Comparison of ENCODE assay signal across 1 cellular context in the genomic region with DNA sequence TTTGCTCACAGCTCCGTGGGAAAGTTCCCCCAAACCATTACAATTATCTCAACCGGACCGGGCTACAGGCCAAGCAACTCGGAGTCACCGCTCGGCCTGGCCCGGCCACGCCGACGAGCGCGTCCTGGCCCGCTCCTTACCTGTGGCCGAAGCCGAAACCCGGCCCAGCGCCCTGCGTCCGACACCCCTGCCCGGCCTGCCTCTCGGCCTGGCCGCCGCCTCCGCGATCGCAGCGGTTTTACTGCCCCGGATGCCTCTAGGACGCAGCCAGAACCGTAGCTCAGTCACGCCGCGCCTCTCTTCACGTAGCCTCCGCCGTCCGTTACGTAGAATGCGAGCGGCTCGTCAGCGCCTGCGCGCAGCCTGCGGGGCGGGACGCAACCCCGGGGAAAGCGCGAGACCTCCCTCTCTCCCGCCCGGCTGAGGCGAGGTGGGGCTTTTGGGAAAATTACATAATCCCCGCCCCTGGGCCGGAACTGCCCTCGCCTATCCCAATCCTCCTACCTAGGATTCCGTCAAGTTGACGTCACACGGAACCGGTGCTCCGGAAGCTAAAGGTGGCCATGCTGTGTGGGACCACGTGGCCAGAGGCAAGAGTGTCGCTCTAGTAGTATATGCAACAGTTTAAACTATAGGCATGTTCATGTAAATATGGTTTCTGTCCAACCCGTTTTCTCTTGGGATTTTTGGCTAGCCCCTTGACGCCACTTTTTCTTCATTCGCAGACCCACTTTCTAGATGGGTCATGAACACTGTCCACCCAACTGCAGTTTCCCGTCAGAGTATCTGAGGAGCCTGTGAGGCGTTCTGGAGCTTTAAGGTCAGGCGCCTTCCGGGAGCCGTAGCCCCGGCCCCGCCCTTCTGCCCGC.
A peak's percentile ranks its signal among the peaks of the same experiment; 100 is the strongest.
TF ChIP-seq lines count a peak whose summit lies in the region.

Gene CCDC47, minus strand, starts transcription at position 326 of the 869 bp plus-strand sequence. CDS start 7,422 bp downstream, outside the sequence.

TF ChIP-seq in HepG2, 621 proteins besides CTCF, POLR2A, EP300 and RAD21 (continued from another document and continues in another):
- TF ChIP-seq KIAA2018 (CRISPR knock-in tag; IDR thresholded peaks at IDR 0.05; ENCODE audit: borderline replicate concordance): no peak
- peak; percentile 10; the same call in 1 of the 2 replicates for TF ChIP-seq SMC3 (IDR thresholded peaks at IDR 0.05; ENCODE audit: low read length)
- peak; percentile 84 for TF ChIP-seq NKX3-1 (CRISPR knock-in tag; IDR thresholded peaks at IDR 0.05)
- TF ChIP-seq, protein P1, sequence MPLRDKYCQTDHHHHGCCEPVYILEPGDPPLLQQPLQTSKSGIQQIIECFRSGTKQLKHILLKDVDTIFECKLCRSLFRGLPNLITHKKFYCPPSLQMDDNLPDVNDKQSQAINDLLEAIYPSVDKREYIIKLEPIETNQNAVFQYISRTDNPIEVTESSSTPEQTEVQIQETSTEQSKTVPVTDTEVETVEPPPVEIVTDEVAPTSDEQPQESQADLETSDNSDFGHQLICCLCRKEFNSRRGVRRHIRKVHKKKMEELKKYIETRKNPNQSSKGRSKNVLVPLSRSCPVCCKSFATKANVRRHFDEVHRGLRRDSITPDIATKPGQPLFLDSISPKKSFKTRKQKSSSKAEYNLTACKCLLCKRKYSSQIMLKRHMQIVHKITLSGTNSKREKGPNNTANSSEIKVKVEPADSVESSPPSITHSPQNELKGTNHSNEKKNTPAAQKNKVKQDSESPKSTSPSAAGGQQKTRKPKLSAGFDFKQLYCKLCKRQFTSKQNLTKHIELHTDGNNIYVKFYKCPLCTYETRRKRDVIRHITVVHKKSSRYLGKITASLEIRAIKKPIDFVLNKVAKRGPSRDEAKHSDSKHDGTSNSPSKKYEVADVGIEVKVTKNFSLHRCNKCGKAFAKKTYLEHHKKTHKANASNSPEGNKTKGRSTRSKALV (CRISPR knock-in tag; IDR thresholded peaks at IDR 0.05): peak; percentile 89
- TF ChIP-seq, protein P2, sequence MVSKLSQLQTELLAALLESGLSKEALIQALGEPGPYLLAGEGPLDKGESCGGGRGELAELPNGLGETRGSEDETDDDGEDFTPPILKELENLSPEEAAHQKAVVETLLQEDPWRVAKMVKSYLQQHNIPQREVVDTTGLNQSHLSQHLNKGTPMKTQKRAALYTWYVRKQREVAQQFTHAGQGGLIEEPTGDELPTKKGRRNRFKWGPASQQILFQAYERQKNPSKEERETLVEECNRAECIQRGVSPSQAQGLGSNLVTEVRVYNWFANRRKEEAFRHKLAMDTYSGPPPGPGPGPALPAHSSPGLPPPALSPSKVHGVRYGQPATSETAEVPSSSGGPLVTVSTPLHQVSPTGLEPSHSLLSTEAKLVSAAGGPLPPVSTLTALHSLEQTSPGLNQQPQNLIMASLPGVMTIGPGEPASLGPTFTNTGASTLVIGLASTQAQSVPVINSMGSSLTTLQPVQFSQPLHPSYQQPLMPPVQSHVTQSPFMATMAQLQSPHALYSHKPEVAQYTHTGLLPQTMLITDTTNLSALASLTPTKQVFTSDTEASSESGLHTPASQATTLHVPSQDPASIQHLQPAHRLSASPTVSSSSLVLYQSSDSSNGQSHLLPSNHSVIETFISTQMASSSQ (IDR thresholded peaks at IDR 0.05; ENCODE audit: low read depth): 0 out of 2 replicates have a peak, but pooled peaks have one; percentile 23
- TF ChIP-seq, protein P2 (CRISPR knock-in tag; IDR thresholded peaks at IDR 0.05; ENCODE audit: borderline replicate concordance): peak; percentile 65
- TF ChIP-seq ZBTB3 (CRISPR knock-in tag; IDR thresholded peaks at IDR 0.05; ENCODE audit: borderline replicate concordance, low read depth): peak; percentile 75
- no peak for TF ChIP-seq ZMAT5 (CRISPR knock-in tag; IDR thresholded peaks at IDR 0.05; ENCODE audit: borderline replicate concordance, low read depth)
- TF ChIP-seq LBX2 (CRISPR knock-in tag; IDR thresholded peaks at IDR 0.05; ENCODE audit: borderline replicate concordance): peak; percentile 96
- peak; percentile 89; the same call in 1 of the 2 replicates for TF ChIP-seq ZNF335 (CRISPR knock-in tag; IDR thresholded peaks at IDR 0.05)
- peak; percentile 90 for TF ChIP-seq ZNF543 (CRISPR knock-in tag; IDR thresholded peaks at IDR 0.05)
- TF ChIP-seq, protein P3, sequence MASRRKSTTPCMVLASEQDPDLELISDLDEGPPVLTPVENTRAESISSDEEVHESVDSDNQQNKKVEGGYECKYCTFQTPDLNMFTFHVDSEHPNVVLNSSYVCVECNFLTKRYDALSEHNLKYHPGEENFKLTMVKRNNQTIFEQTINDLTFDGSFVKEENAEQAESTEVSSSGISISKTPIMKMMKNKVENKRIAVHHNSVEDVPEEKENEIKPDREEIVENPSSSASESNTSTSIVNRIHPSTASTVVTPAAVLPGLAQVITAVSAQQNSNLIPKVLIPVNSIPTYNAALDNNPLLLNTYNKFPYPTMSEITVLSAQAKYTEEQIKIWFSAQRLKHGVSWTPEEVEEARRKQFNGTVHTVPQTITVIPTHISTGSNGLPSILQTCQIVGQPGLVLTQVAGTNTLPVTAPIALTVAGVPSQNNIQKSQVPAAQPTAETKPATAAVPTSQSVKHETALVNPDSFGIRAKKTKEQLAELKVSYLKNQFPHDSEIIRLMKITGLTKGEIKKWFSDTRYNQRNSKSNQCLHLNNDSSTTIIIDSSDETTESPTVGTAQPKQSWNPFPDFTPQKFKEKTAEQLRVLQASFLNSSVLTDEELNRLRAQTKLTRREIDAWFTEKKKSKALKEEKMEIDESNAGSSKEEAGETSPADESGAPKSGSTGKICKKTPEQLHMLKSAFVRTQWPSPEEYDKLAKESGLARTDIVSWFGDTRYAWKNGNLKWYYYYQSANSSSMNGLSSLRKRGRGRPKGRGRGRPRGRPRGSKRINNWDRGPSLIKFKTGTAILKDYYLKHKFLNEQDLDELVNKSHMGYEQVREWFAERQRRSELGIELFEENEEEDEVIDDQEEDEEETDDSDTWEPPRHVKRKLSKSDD (CRISPR knock-in tag; IDR thresholded peaks at IDR 0.05; ENCODE audit: low read depth): peak; percentile 99
- peak; percentile 77; the same call in 1 of the 2 replicates for TF ChIP-seq CENPT (CRISPR knock-in tag; IDR thresholded peaks at IDR 0.05; ENCODE audit: low read depth)
- TF ChIP-seq PRMT3 (CRISPR knock-in tag; IDR thresholded peaks at IDR 0.05; ENCODE audit: borderline replicate concordance, low read depth): 0 out of 2 replicates have a peak, but pooled peaks have one; percentile 22
- no peak for TF ChIP-seq TOE1 (CRISPR knock-in tag; IDR thresholded peaks at IDR 0.05)
- TF ChIP-seq CREM (IDR thresholded peaks at IDR 0.05): peak; percentile 99
- TF ChIP-seq CREM (CRISPR knock-in tag; IDR thresholded peaks at IDR 0.05): peak; percentile 39; the same call in 1 of the 2 replicates
- TF ChIP-seq ZNF678 (CRISPR knock-in tag; IDR thresholded peaks at IDR 0.05): no peak
- TF ChIP-seq, protein P4, sequence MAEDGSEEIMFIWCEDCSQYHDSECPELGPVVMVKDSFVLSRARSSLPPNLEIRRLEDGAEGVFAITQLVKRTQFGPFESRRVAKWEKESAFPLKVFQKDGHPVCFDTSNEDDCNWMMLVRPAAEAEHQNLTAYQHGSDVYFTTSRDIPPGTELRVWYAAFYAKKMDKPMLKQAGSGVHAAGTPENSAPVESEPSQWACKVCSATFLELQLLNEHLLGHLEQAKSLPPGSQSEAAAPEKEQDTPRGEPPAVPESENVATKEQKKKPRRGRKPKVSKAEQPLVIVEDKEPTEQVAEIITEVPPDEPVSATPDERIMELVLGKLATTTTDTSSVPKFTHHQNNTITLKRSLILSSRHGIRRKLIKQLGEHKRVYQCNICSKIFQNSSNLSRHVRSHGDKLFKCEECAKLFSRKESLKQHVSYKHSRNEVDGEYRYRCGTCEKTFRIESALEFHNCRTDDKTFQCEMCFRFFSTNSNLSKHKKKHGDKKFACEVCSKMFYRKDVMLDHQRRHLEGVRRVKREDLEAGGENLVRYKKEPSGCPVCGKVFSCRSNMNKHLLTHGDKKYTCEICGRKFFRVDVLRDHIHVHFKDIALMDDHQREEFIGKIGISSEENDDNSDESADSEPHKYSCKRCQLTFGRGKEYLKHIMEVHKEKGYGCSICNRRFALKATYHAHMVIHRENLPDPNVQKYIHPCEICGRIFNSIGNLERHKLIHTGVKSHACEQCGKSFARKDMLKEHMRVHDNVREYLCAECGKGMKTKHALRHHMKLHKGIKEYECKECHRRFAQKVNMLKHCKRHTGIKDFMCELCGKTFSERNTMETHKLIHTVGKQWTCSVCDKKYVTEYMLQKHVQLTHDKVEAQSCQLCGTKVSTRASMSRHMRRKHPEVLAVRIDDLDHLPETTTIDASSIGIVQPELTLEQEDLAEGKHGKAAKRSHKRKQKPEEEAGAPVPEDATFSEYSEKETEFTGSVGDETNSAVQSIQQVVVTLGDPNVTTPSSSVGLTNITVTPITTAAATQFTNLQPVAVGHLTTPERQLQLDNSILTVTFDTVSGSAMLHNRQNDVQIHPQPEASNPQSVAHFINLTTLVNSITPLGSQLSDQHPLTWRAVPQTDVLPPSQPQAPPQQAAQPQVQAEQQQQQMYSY (CRISPR knock-in tag; IDR thresholded peaks at IDR 0.05): peak; percentile 74; the same call in 1 of the 2 replicates
- TF ChIP-seq RARA (CRISPR knock-in tag; IDR thresholded peaks at IDR 0.05): peak; percentile 41
- TF ChIP-seq ZNF564 (CRISPR knock-in tag; IDR thresholded peaks at IDR 0.05): peak; percentile 85; the same call in 1 of the 2 replicates
- TF ChIP-seq ZNF790 (CRISPR knock-in tag; IDR thresholded peaks at IDR 0.05; ENCODE audit: borderline replicate concordance): 0 out of 2 replicates have a peak, but pooled peaks have one; percentile 61
- no peak; the same call in 1 of the 2 replicates for TF ChIP-seq SP140L (CRISPR knock-in tag; IDR thresholded peaks at IDR 0.05; ENCODE audit: borderline replicate concordance)
- TF ChIP-seq ZNF567 (CRISPR knock-in tag; IDR thresholded peaks at IDR 0.05; ENCODE audit: borderline replicate concordance): peak; percentile 63
